15 cellular contexts compared by ENCODE assay signal in genomic region chr1:162009501-162010174, GRCh38. TPM values are rescaled to one million over a fixed set of nuclear protein-coding genes. Genes with fewer than 3 reads are reported as not detected.
"Had no signal": no experiment of that assay in that cellular context is flagged by ENCODE, and none has a peak within 500 bp of the region (broad histone marks: within the 10 kb centered on the region; RNA-seq: fewer than 3 reads in every experiment).

No MANE protein-coding gene starts in this region.

- H3K4me3 ChIP-seq: lower lobe of right lung, upper lobe of left lung had no signal

- H3K36me3 ChIP-seq: lower lobe of right lung, neutrophil, upper lobe of left lung had no signal

- H3K9me3 ChIP-seq: lower lobe of right lung, neutrophil had no signal

- H3K27ac ChIP-seq: lower lobe of right lung, neutrophil, upper lobe of left lung, VCaP had no signal

- ATAC-seq: lower lobe of right lung; naive thymus-derived CD4-positive, alpha-beta T cell; sciatic nerve; stimulated activated naive B cell treated with anti-CD40 and anti-IgM and Interleukin-4, amounts not matched to agents 10 μg/mL and 1 μg/mL and 100 μg/mL, for 72 hours had no signal

- DNase-seq: activated CD4-positive, alpha-beta memory T cell treated with anti-CD3 and anti-CD28 coated beads for 36 hours; activated CD8-positive, alpha-beta memory T cell treated with anti-CD3 and anti-CD28 coated beads, Interleukin-2, amount 50 U/mL, for 48 hours; activated naive CD8-positive, alpha-beta T cell treated with anti-CD3 and anti-CD28 coated beads, Interleukin-2, amount 10 ng/mL, durations not matched to agents 7 days and 5 days; foreskin melanocyte; kidney; lower lobe of right lung; naive thymus-derived CD4-positive, alpha-beta T cell; stimulated activated CD4-positive, alpha-beta T cell treated with anti-CD3 and anti-CD28 coated beads, Interleukin-2, amount 100 ng/mL, for 24 hours; stimulated activated naive B cell treated with anti-CD40 and anti-IgM and Interleukin-4, amounts not matched to agents 10 μg/mL and 1 μg/mL and 100 μg/mL, for 72 hours; T1000; upper lobe of left lung had no signal

- H3K27me3 ChIP-seq: upper lobe of left lung had no signal

RNA-seq across cellular contexts. Expression of gene OLFML2B, which starts 14.0 kb away (rescaled TPM):
- total RNA-seq: activated CD4-positive, alpha-beta memory T cell treated with anti-CD3 and anti-CD28 coated beads for 36 hours; bronchial epithelial cell had no signal

RNA-seq across cellular contexts. Expression of gene NOS1AP, which starts 59.9 kb away (rescaled TPM):
- total RNA-seq: activated naive CD8-positive, alpha-beta T cell treated with anti-CD3 and anti-CD28 coated beads, Interleukin-2, amount 10 ng/mL, durations not matched to agents 7 days and 5 days had no signal
- polyA plus RNA-seq: naive thymus-derived CD4-positive, alpha-beta T cell had no signal
